In genomic region chr7:158633055-158633956, GRCh38 we compare ENCODE assay signal across 14 cellular contexts. TPM values are rescaled to one million over a fixed set of nuclear protein-coding genes. Genes with fewer than 3 reads are reported as not detected.
DNase-seq lines count a peak whose midpoint lies in the region; ATAC-seq, FAIRE-seq and TF ChIP-seq lines count a peak whose summit lies in the region.
"Had no signal": no experiment of that assay in that cellular context is flagged by ENCODE, and none has a peak within 500 bp of the region (broad histone marks: within the 10 kb centered on the region; RNA-seq: fewer than 3 reads in every experiment).

No MANE protein-coding gene starts in this region.

- H4K20me1 ChIP-seq in hepatocyte (ENCODE audit: insufficient read depth, poor library complexity, severe bottlenecking): no peaks in the 10 kb centered on the region

- no peak overlapping the region for H3K4me3 Mint-ChIP-seq in dendritic cell treated with granulocyte-macrophage colony-stimulating factor and Interleukin-4, amounts not matched to agents 40 ng/mL and 50 ng/mL, for 4 days
- H3K4me3 Mint-ChIP-seq: activated naive CD4-positive, alpha-beta T cell treated with anti-CD3 and anti-CD28 coated beads, Interleukin-2, amount 50 U/mL, for 24 hours had no signal

- H3K9me2 ChIP-seq in hepatocyte (replicated peaks; ENCODE audit: insufficient read depth): no peaks in the 10 kb centered on the region

- FAIRE-seq in RCC 7860 (lab: Jason Lieb, UNC): no peak

- DNase-seq in GM10266 (ENCODE audit: extremely low spot score): no peak
- DNase-seq in RCC 7860 (ENCODE audit: low spot score): no peak
- no peak for DNase-seq in activated T-cell treated with anti-CD3 and anti-CD28 coated beads, Interleukin-2, amount 50 U/mL, for 1 hour
- DNase-seq in hepatocyte (ENCODE audit: low spot score): no peak
- DNase-seq: glutamatergic neuron, left ventricle myocardium superior, T1000, uterus had no signal

- no peaks in the 10 kb centered on the region for H3K4me1 ChIP-seq in hepatocyte (ENCODE audit: insufficient read depth)
- H3K4me1 ChIP-seq: prostate gland, uterus had no signal

- H3K79me2 ChIP-seq in hepatocyte: no peaks in the 10 kb centered on the region

- ATAC-seq in GM18502 (IDR thresholded peaks at IDR 0.05; ENCODE audit: poor library complexity, unreplicated experiment) (peak; percentile 78), GM19452 (IDR thresholded peaks at IDR 0.05; ENCODE audit: unreplicated experiment) (peak; percentile 84), HG03097 (IDR thresholded peaks at IDR 0.05; ENCODE audit: low FRiP score, unreplicated experiment) (peak; percentile 61)
- ATAC-seq: left ventricle myocardium superior had no signal

- TF ChIP-seq CTCF in GM10266 (IDR thresholded peaks at IDR 0.05; ENCODE audit: control insufficient read depth, insufficient read depth, low read depth, missing control alignments): no peak
- no peak for TF ChIP-seq CTCF in hepatocyte (IDR thresholded peaks at IDR 0.05; ENCODE audit: poor library complexity)

- H3K36me3 ChIP-seq in hepatocyte (replicated peaks; ENCODE audit: insufficient read depth, low read depth): no peaks in the 10 kb centered on the region
- H3K36me3 ChIP-seq: prostate gland, uterus had no signal

- intact Hi-C loops in dendritic cell treated with granulocyte-macrophage colony-stimulating factor and Interleukin-4, amounts not matched to agents 40 ng/mL and 50 ng/mL, for 4 days (cut with micrococcal nuclease): no loop called here

- 97% methylated on average over 11 of the region's 11 CpGs for WGBS in hepatocyte (ENCODE audit: low lambda C conversion rate, missing lambda C conversion rate)

- H3K9me3 Mint-ChIP-seq in dendritic cell treated with granulocyte-macrophage colony-stimulating factor and Interleukin-4, amounts not matched to agents 40 ng/mL and 50 ng/mL, for 4 days: no peaks in the 10 kb centered on the region
- H3K9me3 Mint-ChIP-seq: activated naive CD4-positive, alpha-beta T cell treated with anti-CD3 and anti-CD28 coated beads, Interleukin-2, amount 50 U/mL, for 24 hours had no signal

- no peaks in the 10 kb centered on the region for H3K9me3 ChIP-seq in hepatocyte (ENCODE audit: low read depth)
- H3K9me3 ChIP-seq: prostate gland, uterus had no signal

- H3K27me3 ChIP-seq in hepatocyte: no peaks in the 10 kb centered on the region
- H3K27me3 ChIP-seq: uterus had no signal

- H3K36me3 Mint-ChIP-seq in dendritic cell treated with granulocyte-macrophage colony-stimulating factor and Interleukin-4, amounts not matched to agents 40 ng/mL and 50 ng/mL, for 4 days (ENCODE audit: low read depth): peaks cover 44% of the 10 kb centered on the region

- H3K27ac Mint-ChIP-seq in dendritic cell treated with granulocyte-macrophage colony-stimulating factor and Interleukin-4, amounts not matched to agents 40 ng/mL and 50 ng/mL, for 4 days: peak overlapping the region; percentile 21
- H3K27ac Mint-ChIP-seq: activated naive CD4-positive, alpha-beta T cell treated with anti-CD3 and anti-CD28 coated beads, Interleukin-2, amount 50 U/mL, for 24 hours had no signal

- H3K4me1 Mint-ChIP-seq in dendritic cell treated with granulocyte-macrophage colony-stimulating factor and Interleukin-4, amounts not matched to agents 40 ng/mL and 50 ng/mL, for 4 days (ENCODE audit: low read depth): no peaks in the 10 kb centered on the region
- H3K4me1 Mint-ChIP-seq: activated naive CD4-positive, alpha-beta T cell treated with anti-CD3 and anti-CD28 coated beads, Interleukin-2, amount 50 U/mL, for 24 hours had no signal

- H3K4me2 ChIP-seq in hepatocyte: no peak overlapping the region

- H3K27ac ChIP-seq in hepatocyte: no peak overlapping the region
- H3K27ac ChIP-seq: prostate gland, uterus had no signal

- H3K4me3 ChIP-seq in hepatocyte: no peak overlapping the region
- H3K4me3 ChIP-seq: prostate gland, uterus had no signal

- no peak overlapping the region for H2AFZ ChIP-seq in hepatocyte

- H3K27me3 Mint-ChIP-seq in dendritic cell treated with granulocyte-macrophage colony-stimulating factor and Interleukin-4, amounts not matched to agents 40 ng/mL and 50 ng/mL, for 4 days: no peaks in the 10 kb centered on the region
- H3K27me3 Mint-ChIP-seq: activated naive CD4-positive, alpha-beta T cell treated with anti-CD3 and anti-CD28 coated beads, Interleukin-2, amount 50 U/mL, for 24 hours had no signal

RNA-seq across cellular contexts. Expression of gene PTPRN2, which starts 45.7 kb away (rescaled TPM):
- total RNA-seq in hepatocyte: 1.8 and 2.1 TPM in 2 replicates
- polyA plus RNA-seq in hepatocyte: 2.0 and 3.3 TPM in 2 replicates
